16 cellular contexts compared by ENCODE assay signal in the genomic region with DNA sequence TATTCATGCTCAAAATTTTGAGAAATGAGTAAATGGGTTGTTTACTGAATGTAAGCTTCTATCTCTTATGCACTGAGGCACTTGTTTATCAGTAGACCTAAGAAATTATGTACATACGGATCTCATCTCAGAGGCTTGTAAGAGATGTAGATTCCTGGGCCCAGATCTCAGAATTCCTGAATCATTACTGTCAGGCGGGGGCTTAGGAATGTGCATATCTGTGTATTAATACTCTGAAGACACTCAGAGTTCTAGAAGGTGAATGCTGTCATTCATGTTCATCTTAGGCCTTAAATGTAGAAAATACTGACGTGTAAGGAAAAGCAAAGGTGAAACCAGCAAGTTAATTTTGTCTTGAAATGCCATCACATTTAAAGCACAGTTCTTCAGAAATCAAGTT.
DNase-seq lines count a peak whose midpoint lies in the region; ATAC-seq, FAIRE-seq and TF ChIP-seq lines count a peak whose summit lies in the region.
"Had no signal": no experiment of that assay in that cellular context is flagged by ENCODE, and none has a peak within 500 bp of the region (broad histone marks: within the 10 kb centered on the region; RNA-seq: fewer than 3 reads in every experiment).

No MANE protein-coding gene starts in this region.

- H3K27ac Mint-ChIP-seq in MCF 10A (ENCODE audit: low read depth, unreplicated experiment), result peak overlapping the region; percentile 91
- H3K27ac Mint-ChIP-seq: immature natural killer cell; naive thymus-derived CD4-positive, alpha-beta T cell had no signal

- intact Hi-C loops in MCF 10A (cut with micrococcal nuclease) (loop anchor here (5.0 kb wide), 2 partner anchors 37 to 68 kb away; no protein-coding TSS in a partner anchor), mammary epithelial cell (cut with micrococcal nuclease) (loop anchor here (5.0 kb wide), 1 partner anchor 57 kb away; no protein-coding TSS in a partner anchor)

- no peak for ATAC-seq in GM21786 (IDR thresholded peaks at IDR 0.05; ENCODE audit: unreplicated experiment)
- no peak for ATAC-seq in GM21528 (IDR thresholded peaks at IDR 0.05; ENCODE audit: low FRiP score, unreplicated experiment)
- ATAC-seq: naive thymus-derived CD4-positive, alpha-beta T cell; Right ventricle myocardium inferior had no signal

- TF ChIP-seq CTCF in MCF 10A (IDR thresholded peaks at IDR 0.05; ENCODE audit: unreplicated experiment), result no peak
- no peak for TF ChIP-seq CTCF in mammary epithelial cell (conservative IDR thresholded peaks at IDR 0.05 in 1 of 2, IDR thresholded peaks at IDR 0.05 in 1 of 2; ENCODE audit: extremely low read depth in 1 of 2, insufficient read depth in 1 of 2, low read depth in 1 of 2, low read length in 2 of 2)
- TF ChIP-seq CTCF in brain microvascular endothelial cell (IDR thresholded peaks at IDR 0.05; ENCODE audit: low read depth, low read length, missing control alignments), result no peak

- H2AFZ ChIP-seq in mammary epithelial cell (ENCODE audit: low read depth, low read length), result no peak overlapping the region

- dilution Hi-C loops in mammary epithelial cell (cut with HindIII; ENCODE audit: low sequenced_read_pairs), result no loop called here

- DNase-seq in MCF 10A (ENCODE audit: unreplicated experiment) (peak; percentile 24), mammary epithelial cell (no peak), brain microvascular endothelial cell (peak; percentile 76), urothelium cell line (ENCODE audit: low spot score) (peak; percentile 15), NCI-H146 treated with DMSO at 0.1 percent for 48 hours (lab: John Stamatoyannopoulos, UW; ENCODE audit: unreplicated experiment) (no peak)
- DNase-seq: activated naive CD4-positive, alpha-beta T cell treated with Interleukin-2 at 50 U/mL for 16 hours; immature natural killer cell; naive thymus-derived CD4-positive, alpha-beta T cell; NCI-H446 treated with DMSO at 0.1 percent for 48 hours; testis had no signal

- in situ Hi-C loops in mammary epithelial cell (cut with MboI; ENCODE audit: low sequenced_read_pairs in 2 of 2), result no loop called here
- in situ Hi-C loops in brain microvascular endothelial cell (cut with HindIII; ENCODE audit: low pct_ligation_motif_present, low sequenced_read_pairs), result no loop called here

- H3K9me3 ChIP-seq in mammary epithelial cell (replicated peaks; ENCODE audit: insufficient read depth, low read length) (no peaks in the 10 kb centered on the region), mesodermal cell (ENCODE audit: control insufficient read depth, low read length) (no peaks in the 10 kb centered on the region)
- H3K9me3 ChIP-seq: testis had no signal

- H3K9ac ChIP-seq in mammary epithelial cell (ENCODE audit: insufficient read depth, low read length), result no peak overlapping the region

- peaks cover 55% of the 10 kb centered on the region for H3K4me1 Mint-ChIP-seq in MCF 10A (ENCODE audit: insufficient read depth, unreplicated experiment)
- H3K4me1 Mint-ChIP-seq: immature natural killer cell had no signal

- H3K36me3 Mint-ChIP-seq in MCF 10A (ENCODE audit: insufficient read depth, unreplicated experiment), result peaks cover 23% of the 10 kb centered on the region
- H3K36me3 Mint-ChIP-seq: immature natural killer cell had no signal

- no peaks in the 10 kb centered on the region for H4K20me1 ChIP-seq in mammary epithelial cell (ENCODE audit: insufficient read depth, low read length)

- H3K4me1 ChIP-seq in mammary epithelial cell (ENCODE audit: insufficient read depth, low read length) (peaks cover 44% of the 10 kb centered on the region), mesodermal cell (ENCODE audit: control insufficient read depth, insufficient read depth, low read length, poor library complexity, severe bottlenecking) (peaks cover 22% of the 10 kb centered on the region)

- FAIRE-seq in urothelium cell line (lab: Jason Lieb, UNC), result no peak
- FAIRE-seq: colon had no signal

- H3K27me3 ChIP-seq in mammary epithelial cell (ENCODE audit: insufficient read depth, low read length) (no peaks in the 10 kb centered on the region), brain microvascular endothelial cell (replicated peaks) (no peaks in the 10 kb centered on the region)
- H3K27me3 ChIP-seq: testis had no signal

- POLR2A ChIA-PET in MCF 10A (lab: Yijun Ruan, JAX), result interaction anchor here (0.8 to 5.5 kb wide), 4 partner anchors 9 to 168 kb away, joined by 3 to 63 read pairs (median 4); no protein-coding TSS in a partner anchor

- H3K9me3 Mint-ChIP-seq in MCF 10A (ENCODE audit: unreplicated experiment), result peaks cover 14% of the 10 kb centered on the region
- H3K9me3 Mint-ChIP-seq: immature natural killer cell had no signal

- H3K36me3 ChIP-seq in mammary epithelial cell (ENCODE audit: insufficient read depth, low read length) (no peaks in the 10 kb centered on the region), brain microvascular endothelial cell (replicated peaks) (no peaks in the 10 kb centered on the region), mesodermal cell (ENCODE audit: control insufficient read depth, insufficient read depth, low read length) (no peaks in the 10 kb centered on the region)

- no peak overlapping the region for H3K4me2 ChIP-seq in mammary epithelial cell (ENCODE audit: insufficient read depth, low read depth, low read length)

- no peak overlapping the region for H3K4me3 ChIP-seq in mammary epithelial cell (replicated peaks in 1 of 3; ENCODE audit: insufficient read depth in 1 of 3, low read depth in 2 of 3, low read length in 3 of 3)
- H3K4me3 ChIP-seq in brain microvascular endothelial cell (ENCODE audit: low read depth, low read length), result no peak overlapping the region
- H3K4me3 ChIP-seq in mesodermal cell (ENCODE audit: extremely low read depth, insufficient read depth, low read length, poor library complexity, severe bottlenecking), result no peak overlapping the region
- H3K4me3 ChIP-seq: testis had no signal

- H3K27me3 Mint-ChIP-seq in MCF 10A (ENCODE audit: insufficient read depth, unreplicated experiment), result no peaks in the 10 kb centered on the region

- H3K79me2 ChIP-seq in mammary epithelial cell (ENCODE audit: insufficient read depth, low read length), result peaks cover 87% of the 10 kb centered on the region

- no peak overlapping the region for H3K27ac ChIP-seq in mammary epithelial cell (ENCODE audit: insufficient read depth, low read depth, low read length)
- H3K27ac ChIP-seq in brain microvascular endothelial cell, result peak overlapping the region; percentile 68
- H3K27ac ChIP-seq in mesodermal cell (ENCODE audit: low read depth, low read length, severe bottlenecking), result peak overlapping the region; percentile 30
- H3K27ac ChIP-seq: 22Rv1 had no signal

- 94% methylated on average over 3 of the region's 3 CpGs for WGBS in mammary epithelial cell (ENCODE audit: low coverage, missing lambda C conversion rate)
- WGBS in mesodermal cell (ENCODE audit: insufficient coverage in 2 of 2), 2 experiments, result 80 to 88% methylated on average over 1 to 2 of the region's 3 CpGs

- CTCF ChIA-PET in MCF 10A (lab: Yijun Ruan, JAX), result no interaction called here
- CTCF ChIA-PET in mammary epithelial cell (lab: Charles Lee; ENCODE audit: low non-redundant PET), result no interaction called here

- no TSS peak for BruUV-seq in MCF 10A (replicated peaks; lab: Mats Ljungman, UMichigan)
- BruUV-seq in mammary epithelial cell (replicated peaks; lab: Mats Ljungman, UMichigan), result no TSS peak

- peak overlapping the region; percentile 58 for H3K4me3 Mint-ChIP-seq in MCF 10A (ENCODE audit: unreplicated experiment)
- H3K4me3 Mint-ChIP-seq: immature natural killer cell; naive thymus-derived CD4-positive, alpha-beta T cell had no signal

Comparison
In these comparisons a context has a peak if more than half of its experiments do, and no peak if none do; other contexts are left out.
1. DNase-seq: peak in MCF 10A (single experiment), brain microvascular endothelial cell (single experiment) and urothelium cell line (single experiment); none in mammary epithelial cell (single experiment) and NCI-H146 treated with DMSO at 0.1 percent for 48 hours (single experiment).